Comparison of ENCODE assay signal across 11 cellular contexts in genomic region chr12:110913119-110914056, GRCh38.
DNase-seq lines count a peak whose midpoint lies in the region; ATAC-seq and TF ChIP-seq lines count a peak whose summit lies in the region.
"Had no signal": no experiment of that assay in that cellular context is flagged by ENCODE, and none has a peak within 500 bp of the region (broad histone marks: within the 10 kb centered on the region; RNA-seq: fewer than 3 reads in every experiment).

No MANE protein-coding gene starts in this region.

- no peak overlapping the region for H3K4me3 ChIP-seq in OCI-LY1 (ENCODE audit: low read depth, low read length, poor library complexity, severe bottlenecking)
- H3K4me3 ChIP-seq: cardiac muscle cell had no signal

- H3K36me3 ChIP-seq in OCI-LY1 (ENCODE audit: insufficient read depth, low read length) = no peaks in the 10 kb centered on the region
- H3K36me3 ChIP-seq: cardiac muscle cell had no signal

- H3K4me2 ChIP-seq in OCI-LY1 (ENCODE audit: low read length) = no peak overlapping the region; the same call in 1 of the 2 replicates

- TF ChIP-seq CTCF in GM10266 (IDR thresholded peaks at IDR 0.05; ENCODE audit: control insufficient read depth, insufficient read depth, low read depth, missing control alignments) (no peak), OCI-LY1 (IDR thresholded peaks at IDR 0.05; ENCODE audit: low read length) (no peak)

- no peaks in the 10 kb centered on the region for H3K27me3 ChIP-seq in OCI-LY1 (ENCODE audit: insufficient read depth, low read length)
- H3K27me3 ChIP-seq: cardiac muscle cell had no signal

- H3K9ac ChIP-seq in OCI-LY1 (ENCODE audit: low read length) = peak overlapping the region; percentile 37; the same call in 1 of the 2 replicates

- H3K9me2 ChIP-seq in OCI-LY1 (ENCODE audit: low read depth, low read length) = no peaks in the 10 kb centered on the region

- ATAC-seq in GM19395 (IDR thresholded peaks at IDR 0.05; ENCODE audit: unreplicated experiment) (peak; percentile 98), HG03039 (IDR thresholded peaks at IDR 0.05; ENCODE audit: unreplicated experiment) (peak; percentile 93)
- ATAC-seq: sciatic nerve had no signal

- H4K20me1 ChIP-seq in OCI-LY1 (ENCODE audit: insufficient read depth, low read length) = no peaks in the 10 kb centered on the region

- H3K9me3 ChIP-seq in OCI-LY1 (ENCODE audit: low read length) = no peaks in the 10 kb centered on the region

- peaks cover 24% of the 10 kb centered on the region for H3K4me1 ChIP-seq in OCI-LY1 (ENCODE audit: insufficient read depth, low read length, severe bottlenecking)

- peak overlapping the region; percentile 83 for H3K27ac ChIP-seq in OCI-LY1 (ENCODE audit: low read depth, low read length, poor library complexity, severe bottlenecking)
- H3K27ac ChIP-seq: cardiac muscle cell had no signal

- no peaks in the 10 kb centered on the region for H3F3A ChIP-seq in OCI-LY1 (ENCODE audit: insufficient read depth, low read length)

- DNase-seq in GM10266 (ENCODE audit: extremely low spot score) (peak; percentile 78), cerebellar cortex (ENCODE audit: low spot score) (no peak), AML-193 (lab: John Stamatoyannopoulos, UW) (no peak), HK-2 (ENCODE audit: unreplicated experiment) (no peak), C1 segment of cervical spinal cord (lab: John Stamatoyannopoulos, UW) (no peak)
- DNase-seq: NCI-H524 treated with DMSO at 0.1 percent for 48 hours had no signal

- H3K79me2 ChIP-seq in OCI-LY1 (ENCODE audit: insufficient read depth, low read length) = no peaks in the 10 kb centered on the region

- H2AFZ ChIP-seq in OCI-LY1 (ENCODE audit: low read length) = no peak overlapping the region
